ENCODE assay signal across 8 cellular contexts in the genomic region with DNA sequence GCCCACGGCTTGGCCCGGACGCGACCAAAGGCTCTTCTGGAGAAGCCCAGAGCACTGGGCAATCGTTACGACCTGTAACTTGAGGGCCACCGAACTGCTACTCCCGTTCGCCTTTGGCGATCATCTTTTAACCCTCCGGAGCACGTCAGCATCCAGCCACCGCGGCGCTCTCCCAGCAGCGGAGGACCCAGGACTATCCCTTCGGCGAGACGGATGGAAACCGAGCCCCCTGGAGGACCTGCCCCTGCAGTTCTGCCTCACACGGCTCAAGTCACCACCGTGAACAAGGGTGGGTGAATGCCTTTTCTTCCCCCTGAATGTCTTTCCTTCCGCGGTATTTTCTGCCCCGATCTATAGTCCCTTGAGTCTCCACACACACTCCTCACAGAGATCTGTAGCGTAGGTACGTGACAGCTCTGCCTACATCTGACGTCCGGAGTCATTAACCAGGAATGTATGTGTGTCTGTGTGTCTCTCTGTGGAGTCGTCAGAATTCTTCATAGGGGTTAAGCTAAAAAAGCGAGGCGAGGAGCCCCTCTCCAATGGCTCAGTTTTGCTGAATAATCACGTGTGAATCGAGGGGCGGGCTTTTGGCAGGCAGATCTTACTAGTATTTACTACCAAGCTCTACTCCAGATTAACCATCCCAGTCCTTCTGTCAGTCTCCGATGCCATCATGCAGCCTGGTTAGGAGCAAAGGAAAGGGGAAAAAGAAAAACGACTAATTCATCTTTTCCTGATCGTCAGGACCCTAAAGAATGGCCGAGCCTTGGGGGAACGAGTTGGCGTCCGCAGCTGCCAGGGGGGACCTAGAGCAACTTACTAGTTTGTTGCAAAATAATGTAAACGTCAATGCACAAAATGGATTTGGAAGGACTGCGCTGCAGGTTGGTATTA. TPM values are rescaled to one million over a fixed set of nuclear protein-coding genes. Genes with fewer than 3 reads are reported as not detected.
A peak's percentile ranks its signal among the peaks of the same experiment; 100 is the strongest.
DNase-seq lines count a peak whose midpoint lies in the region; ATAC-seq and TF ChIP-seq lines count a peak whose summit lies in the region.

A gene (plus strand): TSS at position 635 of the 897 bp plus-strand sequence. CDS start 124 bp downstream, at position 759.

- peak within 1 kb of the TSS; percentile 59 for H2AFZ ChIP-seq in hepatocyte

- WGBS in hepatocyte (ENCODE audit: low lambda C conversion rate, missing lambda C conversion rate): 1% methylated on average over 44 of the region's 44 CpGs

- DNase-seq in SIG-M5 treated with dmso at 0.1 percent for 504 hours (lab: John Stamatoyannopoulos, UW; ENCODE audit: unreplicated experiment) (peak; percentile 72), SIG-M5 (lab: John Stamatoyannopoulos, UW) (no peak), NCI-H146 treated with DMSO at 0.1 percent for 48 hours (lab: John Stamatoyannopoulos, UW; ENCODE audit: unreplicated experiment) (peak; percentile 60), T-helper 1 cell (peak; percentile 31 to 60 (median 42)), astrocyte of the spinal cord (ENCODE audit: low read depth, low spot score) (peak; percentile 81), hepatocyte (ENCODE audit: low spot score) (peak; percentile 56), putamen (ENCODE audit: low spot score) (peak; percentile 79)

- in situ Hi-C loops in astrocyte of the spinal cord (cut with HindIII; ENCODE audit: low sequenced_read_pairs): no loop called here

- no peaks in the 10 kb centered on the region for H3K9me3 ChIP-seq in hepatocyte (ENCODE audit: low read depth)

- TF ChIP-seq CTCF in astrocyte of the spinal cord (IDR thresholded peaks at IDR 0.05; ENCODE audit: low read depth, low read length) (no peak), hepatocyte (IDR thresholded peaks at IDR 0.05; ENCODE audit: poor library complexity) (peak; percentile 10)

- H3K27ac ChIP-seq in hepatocyte: peak within 1 kb of the TSS; percentile 54

- H3K4me2 ChIP-seq in hepatocyte: peak within 1 kb of the TSS; percentile 98

- H3K4me3 ChIP-seq in astrocyte of the spinal cord (ENCODE audit: low read depth, low read length) (peak within 1 kb of the TSS; percentile 59), hepatocyte (peak within 1 kb of the TSS; percentile 71)

- H4K20me1 ChIP-seq in hepatocyte (ENCODE audit: insufficient read depth, poor library complexity, severe bottlenecking): no peaks in the 10 kb centered on the region

- peaks cover 53% of the 10 kb centered on the region for H3K27me3 ChIP-seq in hepatocyte

- no peaks in the 10 kb centered on the region for H3K79me2 ChIP-seq in hepatocyte

- peaks cover 9% of the 10 kb centered on the region for H3K4me1 ChIP-seq in hepatocyte (ENCODE audit: insufficient read depth)

- peak; percentile 36 for ATAC-seq in HG02885 (IDR thresholded peaks at IDR 0.05; ENCODE audit: poor library complexity, unreplicated experiment)

- H3K36me3 ChIP-seq in hepatocyte (replicated peaks; ENCODE audit: insufficient read depth, low read depth): no peaks in the 10 kb centered on the region

- no peaks in the 10 kb centered on the region for H3K9me2 ChIP-seq in hepatocyte (replicated peaks; ENCODE audit: insufficient read depth)

RNA-seq across cellular contexts. Expression of the gene that starts here (rescaled TPM):
- 2.8 and 4.5 TPM in 2 replicates for total RNA-seq in hepatocyte
- 2.2 and 3.2 TPM in 2 replicates for polyA plus RNA-seq in hepatocyte
